8 cellular contexts compared by ENCODE assay signal in genomic region chr22:42169055-42169469, GRCh38. TPM values are rescaled to one million over a fixed set of nuclear protein-coding genes. Genes with fewer than 3 reads are reported as not detected.
DNase-seq lines count a peak whose midpoint lies in the region; ATAC-seq, FAIRE-seq and TF ChIP-seq lines count a peak whose summit lies in the region.

No MANE protein-coding gene starts in this region.

- no peak for ATAC-seq in GM18519 (IDR thresholded peaks at IDR 0.05; ENCODE audit: low FRiP score, unreplicated experiment)

- no peak for FAIRE-seq in D721Med (lab: Jason Lieb, UNC)
- no peak for FAIRE-seq in urothelium cell line (lab: Jason Lieb, UNC)

- no peak for DNase-seq in D721Med (ENCODE audit: insufficient read length, low spot score)
- peak in 61 of 76 experiments; percentile 7 to 75 (median 41) for DNase-seq in HUDEP-2 (lab: John Stamatoyannopoulos, UW; ENCODE audit: unreplicated experiment in 76 of 76)
- DNase-seq in SHP77 treated with DMSO at 0.1 percent for 48 hours (lab: John Stamatoyannopoulos, UW) = peak; percentile 26
- DNase-seq in activated naive CD4-positive, alpha-beta T cell (lab: John Stamatoyannopoulos, UW) = peak; percentile 12 to 55 (median 28)
- peak; percentile 18 for DNase-seq in glomerular endothelial cell (ENCODE audit: extremely low read depth, low read depth, low spot score)
- DNase-seq in pons (ENCODE audit: low spot score) = peak; percentile 82
- DNase-seq in urothelium cell line (ENCODE audit: low spot score) = peak; percentile 81

- TF ChIP-seq CTCF in D721Med (IDR thresholded peaks at IDR 0.05; ENCODE audit: insufficient read depth, missing control alignments) = peak; percentile 99

RNA-seq across cellular contexts. Expression of gene CYP2D6, which starts 38.5 kb away (rescaled TPM):
- total RNA-seq in glomerular endothelial cell = 0.76 TPM in 1 of 2 replicates, not detected in the other
